ENCODE assay signal across 1 cellular context in the genomic region with DNA sequence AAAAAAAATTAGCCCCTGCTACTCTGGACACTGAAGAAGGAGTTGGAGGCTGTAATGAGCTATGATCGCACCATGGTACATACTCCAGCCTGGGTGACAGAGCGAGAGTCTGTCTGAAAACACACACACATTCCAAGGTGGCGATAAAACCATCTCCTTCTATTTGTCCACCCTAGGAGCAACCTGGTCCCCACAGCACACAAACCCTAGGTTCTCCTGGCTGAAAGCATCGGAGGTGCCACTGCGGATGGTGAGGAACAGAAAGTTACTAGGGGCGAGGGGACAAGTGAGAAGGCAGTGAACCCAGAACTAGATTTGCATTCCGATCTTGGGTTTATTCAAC.
TF ChIP-seq lines count a peak whose summit lies in the region.

No MANE protein-coding gene starts in this region.

TF ChIP-seq in HEK293T, 16 proteins besides CTCF, POLR2A, EP300 and RAD21:
- TF ChIP-seq TARDBP (IDR thresholded peaks at IDR 0.05), result no peak
- TF ChIP-seq NFRKB (IDR thresholded peaks at IDR 0.05), result no peak
- TF ChIP-seq BHLHE40 (IDR thresholded peaks at IDR 0.05; ENCODE audit: borderline replicate concordance), result no peak
- no peak for TF ChIP-seq HDGF (IDR thresholded peaks at IDR 0.05; ENCODE audit: borderline replicate concordance)
- TF ChIP-seq ARNT (IDR thresholded peaks at IDR 0.05), result no peak
- no peak for TF ChIP-seq ELF4 (IDR thresholded peaks at IDR 0.05)
- no peak for TF ChIP-seq SUZ12 (IDR thresholded peaks at IDR 0.05)
